1 cellular context compared by ENCODE assay signal in genomic region chr4:10811992-10812391, GRCh38.
TF ChIP-seq lines count a peak whose summit lies in the region.

No MANE protein-coding gene starts in this region.

TF ChIP-seq in GM23338, 12 proteins besides CTCF, POLR2A, EP300 and RAD21 (continued from another document):
- no peak for TF ChIP-seq CREB1 (CRISPR knock-in tag; IDR thresholded peaks at IDR 0.05; ENCODE audit: low read depth)
